In genomic region chr3:41202834-41203345, GRCh38 we compare ENCODE assay signal across 8 cellular contexts. TPM values are rescaled to one million over a fixed set of nuclear protein-coding genes. Genes with fewer than 3 reads are reported as not detected.
DNase-seq lines count a peak whose midpoint lies in the region; ATAC-seq and TF ChIP-seq lines count a peak whose summit lies in the region.

No MANE protein-coding gene starts in this region.

- no peaks in the 10 kb centered on the region for H3K9me3 ChIP-seq in ovary

- intact Hi-C loops in ovary (cut with DNase I) = loop anchor here in 2 of 4 donors (5.0 to 10.0 kb wide), 2 partner anchors 618 to 621 kb away; no protein-coding TSS in a partner anchor

- peaks cover 8% of the 10 kb centered on the region for H3K4me1 ChIP-seq in ovary (ENCODE audit: insufficient read depth)

- ATAC-seq in HG03196 (IDR thresholded peaks at IDR 0.05; ENCODE audit: unreplicated experiment) (no peak), HG02759 (IDR thresholded peaks at IDR 0.05; ENCODE audit: unreplicated experiment) (no peak), GM19455 (IDR thresholded peaks at IDR 0.05; ENCODE audit: unreplicated experiment) (no peak)

- peak in 2 of 3 donors; percentile 14 to 30 for TF ChIP-seq CTCF in ovary (IDR thresholded peaks at IDR 0.05)

- H3K36me3 ChIP-seq in H7 (replicated peaks; ENCODE audit: control insufficient read depth, insufficient read depth, low read length) (no peaks in the 10 kb centered on the region), ovary (no peaks in the 10 kb centered on the region)

- peak; percentile 20 for DNase-seq in DMS 273 treated with DMSO at 0.1 percent for 48 hours (lab: John Stamatoyannopoulos, UW)
- DNase-seq in H7 = peak; percentile 30
- DNase-seq in RPMI7951 (ENCODE audit: low read depth) = peak; percentile 74
- DNase-seq in epithelial cell of prostate (ENCODE audit: low read depth, low spot score) = no peak
- no peak for DNase-seq in ovary

- H3K27ac ChIP-seq in epithelial cell of prostate (peak overlapping the region; percentile 86), ovary (no peak overlapping the region)

- H3K4me3 ChIP-seq in H7 (ENCODE audit: insufficient read depth, low read depth, low read length) = no peak overlapping the region
- H3K4me3 ChIP-seq in ovary = peak overlapping the region; percentile 89

- TF ChIP-seq POLR2A in ovary (IDR thresholded peaks at IDR 0.05) = no peak

- no peaks in the 10 kb centered on the region; the same call in 1 of the 2 replicates for H3K27me3 ChIP-seq in H7 (ENCODE audit: control insufficient read depth, insufficient read depth, low read length)
- H3K27me3 ChIP-seq in ovary = no peaks in the 10 kb centered on the region

- no peak for TF ChIP-seq EP300 in ovary (IDR thresholded peaks at IDR 0.05)

RNA-seq across cellular contexts. Expression of gene CTNNB1, which starts 3.6 kb away (rescaled TPM):
- total RNA-seq in H7 (2014; rRNA removed; shearing (Covaris generic)) = 723 and 740 TPM in 2 replicates
- total RNA-seq in RPMI7951 (2014; rRNA removed; shearing (Covaris generic)) = 677 and 747 TPM in 2 replicates
- total RNA-seq in ovary = 100 to 1,000 TPM; 311 to 495 (median 405) TPM
- 100 to 1,000 TPM; 169 to 193 TPM for polyA plus RNA-seq in ovary

Comparison
In these comparisons a context has a peak if more than half of its experiments do, and no peak if none do; other contexts are left out.
1. DNase-seq: peak in DMS 273 treated with DMSO at 0.1 percent for 48 hours (single experiment), H7 (single experiment) and RPMI7951 (single experiment); none in epithelial cell of prostate (single experiment) and ovary (0 of 5).